Comparison of ENCODE assay signal across 2 cellular contexts in the genomic region with DNA sequence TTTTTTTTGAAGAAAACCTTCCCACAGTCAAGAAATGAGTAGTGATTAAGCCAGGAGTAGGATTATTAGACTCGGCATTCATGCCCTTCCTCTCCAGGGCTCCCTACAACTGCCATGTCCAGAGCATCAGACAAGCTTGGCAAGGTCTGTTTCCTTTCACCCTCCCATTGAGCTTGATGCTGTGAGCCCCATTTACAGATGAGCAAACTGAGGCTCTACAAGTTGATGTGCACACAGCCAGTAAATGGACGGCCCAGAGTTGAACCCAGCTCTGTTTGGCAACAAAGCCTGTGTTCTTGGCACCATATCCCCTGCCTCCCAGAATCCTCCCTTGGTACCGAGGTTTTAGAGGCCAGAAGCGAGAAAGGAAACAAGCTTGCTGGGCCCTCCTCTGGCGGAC.
TF ChIP-seq lines count a peak whose summit lies in the region.

No MANE protein-coding gene starts in this region.

TF ChIP-seq in SK-N-SH, 30 proteins besides CTCF, POLR2A, EP300 and RAD21 (continued from another document):
- no peak for TF ChIP-seq ZBTB33 (IDR thresholded peaks at IDR 0.05; ENCODE audit: borderline replicate concordance, low read depth)
- TF ChIP-seq GABPA (IDR thresholded peaks at IDR 0.05; ENCODE audit: low read depth): no peak
- no peak for TF ChIP-seq SIN3A (IDR thresholded peaks at IDR 0.05; ENCODE audit: borderline replicate concordance, low read depth, low read length)
- TF ChIP-seq, protein P1, sequence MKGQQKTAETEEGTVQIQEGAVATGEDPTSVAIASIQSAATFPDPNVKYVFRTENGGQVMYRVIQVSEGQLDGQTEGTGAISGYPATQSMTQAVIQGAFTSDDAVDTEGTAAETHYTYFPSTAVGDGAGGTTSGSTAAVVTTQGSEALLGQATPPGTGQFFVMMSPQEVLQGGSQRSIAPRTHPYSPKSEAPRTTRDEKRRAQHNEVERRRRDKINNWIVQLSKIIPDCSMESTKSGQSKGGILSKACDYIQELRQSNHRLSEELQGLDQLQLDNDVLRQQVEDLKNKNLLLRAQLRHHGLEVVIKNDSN (IDR thresholded peaks at IDR 0.05; ENCODE audit: borderline replicate concordance, low read depth): no peak
- TF ChIP-seq EZH2phosphoT487 (IDR thresholded peaks at IDR 0.05; ENCODE audit: borderline replicate concordance, low read depth): no peak
- TF ChIP-seq, protein P2, sequence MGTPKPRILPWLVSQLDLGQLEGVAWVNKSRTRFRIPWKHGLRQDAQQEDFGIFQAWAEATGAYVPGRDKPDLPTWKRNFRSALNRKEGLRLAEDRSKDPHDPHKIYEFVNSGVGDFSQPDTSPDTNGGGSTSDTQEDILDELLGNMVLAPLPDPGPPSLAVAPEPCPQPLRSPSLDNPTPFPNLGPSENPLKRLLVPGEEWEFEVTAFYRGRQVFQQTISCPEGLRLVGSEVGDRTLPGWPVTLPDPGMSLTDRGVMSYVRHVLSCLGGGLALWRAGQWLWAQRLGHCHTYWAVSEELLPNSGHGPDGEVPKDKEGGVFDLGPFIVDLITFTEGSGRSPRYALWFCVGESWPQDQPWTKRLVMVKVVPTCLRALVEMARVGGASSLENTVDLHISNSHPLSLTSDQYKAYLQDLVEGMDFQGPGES (IDR thresholded peaks at IDR 0.05; ENCODE audit: low read depth, low read length): no peak
TF ChIP-seq in SK-N-SH: peak in this region for 0.

TF ChIP-seq in SK-N-SH treated with all-trans-retinoic acid at 6 μM for 48 hours, 23 proteins besides CTCF, POLR2A, EP300 and RAD21 (continued from another document):
- TF ChIP-seq POU6F1 (CRISPR knock-in tag; IDR thresholded peaks at IDR 0.05; ENCODE audit: borderline replicate concordance, low read depth): no peak
- no peak for TF ChIP-seq CREB5 (CRISPR knock-in tag; IDR thresholded peaks at IDR 0.05; ENCODE audit: low read depth)
- no peak for TF ChIP-seq RARB (CRISPR knock-in tag; IDR thresholded peaks at IDR 0.05)
- TF ChIP-seq ZFP30 (CRISPR knock-in tag; IDR thresholded peaks at IDR 0.05): no peak
- TF ChIP-seq BACH2 (CRISPR knock-in tag; IDR thresholded peaks at IDR 0.05; ENCODE audit: borderline replicate concordance): no peak
